In the genomic region with DNA sequence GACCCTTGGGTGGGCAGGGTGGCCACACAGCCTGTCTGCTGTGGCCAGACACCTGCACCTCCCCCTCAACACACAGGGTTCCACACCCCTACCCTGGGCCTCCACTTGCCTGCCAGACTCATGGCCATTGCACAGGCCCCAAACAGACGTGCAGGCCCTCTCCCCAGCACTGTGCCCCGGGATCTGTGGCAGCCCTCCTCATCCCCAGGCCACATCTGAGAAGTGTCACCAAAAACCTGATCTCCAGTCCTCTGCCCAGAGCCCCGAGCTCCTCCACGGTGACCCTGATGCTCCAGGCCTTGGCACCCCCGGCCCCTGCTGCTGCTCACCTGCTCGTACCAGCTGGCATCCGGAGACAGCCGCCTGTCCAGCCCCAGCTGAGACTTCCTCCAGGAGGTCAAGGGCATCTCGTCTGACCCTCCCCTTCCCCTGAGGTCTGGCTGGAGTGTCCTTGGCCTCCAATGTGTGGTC, we compare ENCODE assay signal across 20 cellular contexts.
DNase-seq lines count a peak whose midpoint lies in the region; ATAC-seq and TF ChIP-seq lines count a peak whose summit lies in the region.
"Had no signal": no experiment of that assay in that cellular context is flagged by ENCODE, and none has a peak within 500 bp of the region (broad histone marks: within the 10 kb centered on the region; RNA-seq: fewer than 3 reads in every experiment).

No MANE protein-coding gene starts in this region.

- no peaks in the 10 kb centered on the region for H3K36me3 Mint-ChIP-seq in activated naive CD8-positive, alpha-beta T cell treated with anti-CD3 and anti-CD28 coated beads, Interleukin-2, amount 10 ng/mL, durations not matched to agents 7 days and 5 days
- no peaks in the 10 kb centered on the region for H3K36me3 Mint-ChIP-seq in activated naive CD8-positive, alpha-beta T cell treated with anti-CD3 and anti-CD28 coated beads, Interleukin-2, amount 50 U/mL, for 24 hours (ENCODE audit: low read depth)
- H3K36me3 Mint-ChIP-seq: T-cell had no signal

- H3K27ac ChIP-seq in psoas muscle (peak overlapping the region; percentile 68), upper lobe of right lung (no peak overlapping the region)
- H3K27ac ChIP-seq: breast epithelium, C4-2B, skin epidermis had no signal

- no peaks in the 10 kb centered on the region for H3K27me3 ChIP-seq in psoas muscle (ENCODE audit: insufficient read depth in 3 of 3, low read length in 2 of 3)
- H3K27me3 ChIP-seq in upper lobe of right lung, result no peaks in the 10 kb centered on the region
- H3K27me3 ChIP-seq: breast epithelium had no signal

- TF ChIP-seq CTCF in psoas muscle (IDR thresholded peaks at IDR 0.05) (no peak), upper lobe of right lung (IDR thresholded peaks at IDR 0.05) (no peak)

- H3K4me3 ChIP-seq in psoas muscle (no peak overlapping the region), upper lobe of right lung (no peak overlapping the region)
- H3K4me3 ChIP-seq: breast epithelium, GM23338, skin epidermis had no signal

- H3K27me3 Mint-ChIP-seq in activated naive CD8-positive, alpha-beta T cell treated with anti-CD3 and anti-CD28 coated beads, Interleukin-2, amount 10 ng/mL, durations not matched to agents 7 days and 5 days, result no peaks in the 10 kb centered on the region
- no peaks in the 10 kb centered on the region for H3K27me3 Mint-ChIP-seq in activated naive CD8-positive, alpha-beta T cell treated with anti-CD3 and anti-CD28 coated beads, Interleukin-2, amount 50 U/mL, for 24 hours

- no peaks in the 10 kb centered on the region for H3K9me3 Mint-ChIP-seq in activated naive CD8-positive, alpha-beta T cell treated with anti-CD3 and anti-CD28 coated beads, Interleukin-2, amount 10 ng/mL, durations not matched to agents 7 days and 5 days
- no peaks in the 10 kb centered on the region for H3K9me3 Mint-ChIP-seq in activated naive CD8-positive, alpha-beta T cell treated with anti-CD3 and anti-CD28 coated beads, Interleukin-2, amount 50 U/mL, for 24 hours
- H3K9me3 Mint-ChIP-seq: activated T-helper 2 cell treated with anti-CD3 and anti-CD28 coated beads, Interferon-gamma antibody, Interleukin-2, Interleukin-4, amounts not matched to agents 10 μg/mL and 5 μg/mL and 100 μg/mL, durations not matched to agents 14 hours and 24 hours and 36 hours; T-cell had no signal

- intact Hi-C loops in psoas muscle (cut with DNase I), result no loop called here
- intact Hi-C loops in upper lobe of right lung (cut with DNase I), result no loop called here

- POLR2A ChIA-PET in activated naive CD8-positive, alpha-beta T cell treated with anti-CD3 and anti-CD28 coated beads, Interleukin-2, amount 10 ng/mL, durations not matched to agents 7 days and 5 days (lab: Charles Lee), result no interaction called here

- no peak overlapping the region for H3K27ac Mint-ChIP-seq in activated naive CD8-positive, alpha-beta T cell treated with anti-CD3 and anti-CD28 coated beads, Interleukin-2, amount 10 ng/mL, durations not matched to agents 7 days and 5 days
- no peak overlapping the region for H3K27ac Mint-ChIP-seq in activated naive CD8-positive, alpha-beta T cell treated with anti-CD3 and anti-CD28 coated beads, Interleukin-2, amount 50 U/mL, for 24 hours
- H3K27ac Mint-ChIP-seq: activated T-helper 2 cell treated with anti-CD3 and anti-CD28 coated beads, Interferon-gamma antibody, Interleukin-2, Interleukin-4, amounts not matched to agents 10 μg/mL and 5 μg/mL and 100 μg/mL, durations not matched to agents 14 hours and 24 hours and 36 hours; GM23338; nephron progenitor cell; T-cell had no signal

- H3K4me3 Mint-ChIP-seq in activated naive CD8-positive, alpha-beta T cell treated with anti-CD3 and anti-CD28 coated beads, Interleukin-2, amount 10 ng/mL, durations not matched to agents 7 days and 5 days, result no peak overlapping the region
- no peak overlapping the region for H3K4me3 Mint-ChIP-seq in activated naive CD8-positive, alpha-beta T cell treated with anti-CD3 and anti-CD28 coated beads, Interleukin-2, amount 50 U/mL, for 24 hours
- H3K4me3 Mint-ChIP-seq: GM23338, nephron progenitor cell, T-cell had no signal

- 73 to 86% (median 76%) methylated on average over 9 of the region's 9 CpGs for WGBS in psoas muscle, 3 donors

- ATAC-seq in activated naive CD8-positive, alpha-beta T cell treated with anti-CD3 and anti-CD28 coated beads, Interleukin-2, amount 10 ng/mL, durations not matched to agents 7 days and 5 days (ENCODE audit: low read depth), result no peak
- ATAC-seq in activated naive CD8-positive, alpha-beta T cell treated with anti-CD3 and anti-CD28 coated beads, Interleukin-2, amount 50 U/mL, for 24 hours, result no peak
- ATAC-seq in psoas muscle, result no peak
- no peak for ATAC-seq in upper lobe of right lung
- ATAC-seq in esophagus mucosa, result no peak
- ATAC-seq: GM23338, T-cell had no signal

- H3K9me3 ChIP-seq in psoas muscle (no peaks in the 10 kb centered on the region), upper lobe of right lung (no peaks in the 10 kb centered on the region)
- H3K9me3 ChIP-seq: breast epithelium had no signal

- H3K4me1 Mint-ChIP-seq in activated naive CD8-positive, alpha-beta T cell treated with anti-CD3 and anti-CD28 coated beads, Interleukin-2, amount 10 ng/mL, durations not matched to agents 7 days and 5 days, result peaks cover 1% of the 10 kb centered on the region
- H3K4me1 Mint-ChIP-seq in activated naive CD8-positive, alpha-beta T cell treated with anti-CD3 and anti-CD28 coated beads, Interleukin-2, amount 50 U/mL, for 24 hours, result peaks cover 3% of the 10 kb centered on the region

- DNase-seq in activated naive CD8-positive, alpha-beta T cell treated with anti-CD3 and anti-CD28 coated beads, Interleukin-2, amount 10 ng/mL, durations not matched to agents 7 days and 5 days, result peak; percentile 21
- no peak for DNase-seq in activated naive CD8-positive, alpha-beta T cell treated with anti-CD3 and anti-CD28 coated beads, Interleukin-2, amount 50 U/mL, for 24 hours
- DNase-seq in islet precursor cell (peak; percentile 43), psoas muscle (no peak), upper lobe of right lung (peak; percentile 58), NOMO-1 treated with DMSO at 0.1 percent for 48 hours (lab: John Stamatoyannopoulos, UW; ENCODE audit: unreplicated experiment) (no peak), NCI-H1105 (lab: John Stamatoyannopoulos, UW) (no peak)
- DNase-seq: activated CD4-positive, alpha-beta T cell treated with anti-CD3 and anti-CD28 coated beads for 1 hour; cortex of kidney; NCI-H187; nephron progenitor cell; SIG-M5; stimulated activated naive CD4-positive, alpha-beta T cell treated with Interleukin-2 at 50 U/mL for 16 hours had no signal

- H3K4me1 ChIP-seq in psoas muscle, result peaks cover 22% of the 10 kb centered on the region
- peaks cover 10% of the 10 kb centered on the region for H3K4me1 ChIP-seq in upper lobe of right lung

- H3K36me3 ChIP-seq in psoas muscle (ENCODE audit: insufficient read depth in 1 of 2, low read depth in 1 of 2) (no peaks in the 10 kb centered on the region), upper lobe of right lung (no peaks in the 10 kb centered on the region)
- H3K36me3 ChIP-seq: breast epithelium had no signal

Comparison
In these comparisons a context has a peak if more than half of its experiments do, and no peak if none do; other contexts are left out.
1. DNase-seq: peak in activated naive CD8-positive, alpha-beta T cell treated with anti-CD3 and anti-CD28 coated beads, Interleukin-2, amount 10 ng/mL, durations not matched to agents 7 days and 5 days (single experiment), islet precursor cell (single experiment) and upper lobe of right lung (single experiment); none in activated naive CD8-positive, alpha-beta T cell treated with anti-CD3 and anti-CD28 coated beads, Interleukin-2, amount 50 U/mL, for 24 hours (single experiment), psoas muscle (0 of 2), NOMO-1 treated with DMSO at 0.1 percent for 48 hours (single experiment) and NCI-H1105 (single experiment).